ENCODE assay signal across 1 cellular context in the genomic region with DNA sequence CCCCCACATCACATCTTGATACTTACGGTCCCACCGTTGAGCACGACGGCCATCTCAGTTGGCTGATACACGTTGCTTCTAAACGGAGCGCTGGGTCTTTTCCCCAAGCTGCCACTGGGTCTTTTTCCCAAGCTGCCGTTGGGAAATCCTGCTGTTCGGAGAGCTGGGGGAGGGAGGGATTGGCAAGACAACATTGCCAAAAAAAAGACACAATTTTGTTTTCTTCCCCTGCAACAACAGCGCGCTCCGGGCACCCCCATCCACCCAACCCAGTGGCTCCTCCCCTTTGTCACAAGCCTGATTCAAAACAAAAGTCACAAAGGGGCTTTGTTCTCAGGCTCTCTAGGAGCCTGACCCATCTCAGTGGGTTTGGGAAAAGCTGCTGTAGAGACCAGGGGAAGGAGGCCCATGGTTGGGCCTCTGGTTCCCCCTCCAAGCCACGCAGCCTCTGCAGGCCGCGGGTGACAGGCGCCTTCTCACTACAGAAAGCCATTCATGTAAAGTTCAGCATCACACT.
TF ChIP-seq lines count a peak whose summit lies in the region.

No MANE protein-coding gene starts in this region.

TF ChIP-seq in HepG2, 621 proteins besides CTCF, POLR2A, EP300 and RAD21 (continued from another document):
- TF ChIP-seq SOX13 (IDR thresholded peaks at IDR 0.05) (no peak), SOX13 (CRISPR knock-in tag; conservative IDR thresholded peaks at IDR 0.05 in 1 of 2, IDR thresholded peaks at IDR 0.05 in 1 of 2) (peak in 1 of 2 experiments; percentile 12; a peak in 1 of 4 replicates)
- TF ChIP-seq, protein P1, sequence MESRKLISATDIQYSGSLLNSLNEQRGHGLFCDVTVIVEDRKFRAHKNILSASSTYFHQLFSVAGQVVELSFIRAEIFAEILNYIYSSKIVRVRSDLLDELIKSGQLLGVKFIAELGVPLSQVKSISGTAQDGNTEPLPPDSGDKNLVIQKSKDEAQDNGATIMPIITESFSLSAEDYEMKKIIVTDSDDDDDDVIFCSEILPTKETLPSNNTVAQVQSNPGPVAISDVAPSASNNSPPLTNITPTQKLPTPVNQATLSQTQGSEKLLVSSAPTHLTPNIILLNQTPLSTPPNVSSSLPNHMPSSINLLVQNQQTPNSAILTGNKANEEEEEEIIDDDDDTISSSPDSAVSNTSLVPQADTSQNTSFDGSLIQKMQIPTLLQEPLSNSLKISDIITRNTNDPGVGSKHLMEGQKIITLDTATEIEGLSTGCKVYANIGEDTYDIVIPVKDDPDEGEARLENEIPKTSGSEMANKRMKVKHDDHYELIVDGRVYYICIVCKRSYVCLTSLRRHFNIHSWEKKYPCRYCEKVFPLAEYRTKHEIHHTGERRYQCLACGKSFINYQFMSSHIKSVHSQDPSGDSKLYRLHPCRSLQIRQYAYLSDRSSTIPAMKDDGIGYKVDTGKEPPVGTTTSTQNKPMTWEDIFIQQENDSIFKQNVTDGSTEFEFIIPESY (CRISPR knock-in tag; IDR thresholded peaks at IDR 0.05), result peak; percentile 98
